Comparison of ENCODE assay signal across 15 cellular contexts in genomic region chr6:20334961-20335360, GRCh38.
"Had no signal": no experiment of that assay in that cellular context is flagged by ENCODE, and none has a peak within 500 bp of the region (broad histone marks: within the 10 kb centered on the region; RNA-seq: fewer than 3 reads in every experiment).

No MANE protein-coding gene starts in this region.

- H3K9me3 ChIP-seq: esophagus muscularis mucosa, mucosa of descending colon, sigmoid colon, spleen, testis, upper lobe of left lung had no signal

- H3K27ac ChIP-seq: brain microvascular endothelial cell, coronary artery, esophagus muscularis mucosa, sigmoid colon, spleen, testis, upper lobe of left lung had no signal

- H3K4me3 Mint-ChIP-seq: nephron; stimulated activated memory B cell treated with anti-CD40 and anti-IgM and Interleukin-4, amounts not matched to agents 10 μg/mL and 1 μg/mL and 100 μg/mL, for 72 hours had no signal

- H3K27ac Mint-ChIP-seq: stimulated activated memory B cell treated with anti-CD40 and anti-IgM and Interleukin-4, amounts not matched to agents 10 μg/mL and 1 μg/mL and 100 μg/mL, for 72 hours had no signal

- DNase-seq: activated CD8-positive, alpha-beta memory T cell treated with anti-CD3 and anti-CD28 coated beads, Interleukin-2, amount 50 U/mL, for 4 hours; activated T-cell treated with anti-CD3 and anti-CD28 coated beads, Interleukin-2, amount 50 U/mL, for 48 hours; aorta; brain microvascular endothelial cell; mesenchymal stem cell; mucosa of descending colon; sigmoid colon; spleen; stimulated activated CD4-positive, alpha-beta T cell treated with anti-CD3 and anti-CD28 coated beads, Interleukin-4, amount 100 ng/mL, for 4 hours; upper lobe of left lung had no signal

- ATAC-seq: mucosa of descending colon; stimulated activated memory B cell treated with anti-CD40 and anti-IgM and Interleukin-4, amounts not matched to agents 10 μg/mL and 1 μg/mL and 100 μg/mL, for 72 hours had no signal

- H3K36me3 Mint-ChIP-seq: stimulated activated memory B cell treated with anti-CD40 and anti-IgM and Interleukin-4, amounts not matched to agents 10 μg/mL and 1 μg/mL and 100 μg/mL, for 72 hours had no signal

- H3K9me3 Mint-ChIP-seq: nephron; stimulated activated memory B cell treated with anti-CD40 and anti-IgM and Interleukin-4, amounts not matched to agents 10 μg/mL and 1 μg/mL and 100 μg/mL, for 72 hours had no signal

- H3K27me3 ChIP-seq: brain microvascular endothelial cell, sigmoid colon, spleen, testis, upper lobe of left lung had no signal
